ENCODE assay signal across 21 cellular contexts in genomic region chr12:115920395-115921183, GRCh38.
"Had no signal": no experiment of that assay in that cellular context is flagged by ENCODE, and none has a peak within 500 bp of the region (broad histone marks: within the 10 kb centered on the region; RNA-seq: fewer than 3 reads in every experiment).

No MANE protein-coding gene starts in this region.

- H3K79me2 ChIP-seq: hepatocyte, parathyroid adenoma had no signal

- H2AFZ ChIP-seq: hepatocyte, parathyroid adenoma had no signal

- H3K4me3 ChIP-seq: hepatocyte, left lung, transverse colon had no signal

- FAIRE-seq: kidney had no signal

- H3K36me3 ChIP-seq: brain microvascular endothelial cell, left lung, neutrophil, transverse colon had no signal

- H3K9ac ChIP-seq: parathyroid adenoma had no signal

- H3K36me3 Mint-ChIP-seq: activated CD4-positive, alpha-beta memory T cell treated with anti-CD3 and anti-CD28 coated beads for 36 hours had no signal

- H3K4me2 ChIP-seq: hepatocyte had no signal

- H3K27ac ChIP-seq: brain microvascular endothelial cell, epithelial cell of prostate, hepatocyte, left lung, neutrophil, parathyroid adenoma, transverse colon had no signal

- H3K4me1 ChIP-seq: parathyroid adenoma had no signal

- H3K4me1 Mint-ChIP-seq: T-helper 17 cell had no signal

- DNase-seq: activated CD4-positive, alpha-beta memory T cell treated with anti-CD3 and anti-CD28 coated beads for 36 hours; activated CD4-positive, alpha-beta T cell treated with anti-CD3 and anti-CD28 coated beads for 36 hours; activated CD8-positive, alpha-beta memory T cell treated with anti-CD3 and anti-CD28 coated beads, Interleukin-2, amount 10 ng/mL, durations not matched to agents 7 days and 5 days; activated naive CD4-positive, alpha-beta T cell treated with anti-CD3 and anti-CD28 coated beads, Interleukin-2, amount 50 U/mL, for 16 hours; activated T-cell treated with anti-CD3 and anti-CD28 coated beads, Interleukin-2, amount 50 U/mL, for 1 hour; amniotic stem cell; brain microvascular endothelial cell; cerebellar nuclear complex; kidney; left lung; naive thymus-derived CD4-positive, alpha-beta T cell; stimulated activated CD4-positive, alpha-beta T cell treated with anti-CD3 and anti-CD28 coated beads, Interleukin-15, amount 100 ng/mL, for 24 hours; stimulated activated CD4-positive, alpha-beta T cell treated with anti-CD3 and anti-CD28 coated beads, Interleukin-4, amount 100 ng/mL, for 1 hour; stimulated activated naive B cell treated with anti-CD40 and anti-IgM and Interleukin-4, amounts not matched to agents 10 μg/mL and 1 μg/mL and 100 μg/mL, for 72 hours; T-helper 17 cell; transverse colon had no signal

- H3K9me3 ChIP-seq: neutrophil, transverse colon had no signal

- ATAC-seq: activated CD4-positive, alpha-beta T cell treated with anti-CD3 and anti-CD28 coated beads for 36 hours; activated CD8-positive, alpha-beta memory T cell treated with anti-CD3 and anti-CD28 coated beads, Interleukin-2, amount 10 ng/mL, durations not matched to agents 7 days and 5 days; left lung; naive thymus-derived CD4-positive, alpha-beta T cell; stimulated activated naive B cell treated with anti-CD40 and anti-IgM and Interleukin-4, amounts not matched to agents 10 μg/mL and 1 μg/mL and 100 μg/mL, for 72 hours; T-helper 17 cell had no signal

- H3K4me3 Mint-ChIP-seq: activated CD4-positive, alpha-beta memory T cell treated with anti-CD3 and anti-CD28 coated beads for 36 hours; activated CD4-positive, alpha-beta T cell treated with anti-CD3 and anti-CD28 coated beads for 36 hours; activated CD8-positive, alpha-beta memory T cell treated with anti-CD3 and anti-CD28 coated beads, Interleukin-2, amount 10 ng/mL, durations not matched to agents 7 days and 5 days; stimulated activated naive B cell treated with anti-CD40 and anti-IgM and Interleukin-4, amounts not matched to agents 10 μg/mL and 1 μg/mL and 100 μg/mL, for 72 hours; T-helper 17 cell had no signal

- H3K27me3 ChIP-seq: hepatocyte had no signal

- H3K27ac Mint-ChIP-seq: activated CD4-positive, alpha-beta memory T cell treated with anti-CD3 and anti-CD28 coated beads for 36 hours; activated CD4-positive, alpha-beta T cell treated with anti-CD3 and anti-CD28 coated beads for 36 hours; activated CD8-positive, alpha-beta memory T cell treated with anti-CD3 and anti-CD28 coated beads, Interleukin-2, amount 10 ng/mL, durations not matched to agents 7 days and 5 days; activated T-helper 2 cell treated with anti-CD3 and anti-CD28 coated beads, Interferon-gamma antibody, Interleukin-2, Interleukin-4, amounts not matched to agents 10 μg/mL and 5 μg/mL and 100 μg/mL, durations not matched to agents 14 hours and 24 hours and 36 hours; naive thymus-derived CD4-positive, alpha-beta T cell; stimulated activated naive B cell treated with anti-CD40 and anti-IgM and Interleukin-4, amounts not matched to agents 10 μg/mL and 1 μg/mL and 100 μg/mL, for 72 hours; T-helper 17 cell had no signal
